8 cellular contexts compared by ENCODE assay signal in genomic region chr10:73543-74265, GRCh38. TPM values are rescaled to one million over a fixed set of nuclear protein-coding genes. Genes with fewer than 3 reads are reported as not detected.
DNase-seq lines count a peak whose midpoint lies in the region; ATAC-seq, FAIRE-seq and TF ChIP-seq lines count a peak whose summit lies in the region.
"Not testable (repeated sequence)": the region's sequence is repeated elsewhere in the genome, so short reads cannot be mapped to it uniquely, and the experiment has no call there.

No MANE protein-coding gene starts in this region.

- H3K27ac Mint-ChIP-seq in activated T-helper 17 cell treated with anti-CD3 and anti-CD28 coated beads, Interleukin-2, amount 50 U/mL, for 72 hours: not testable (repeated sequence)

- not testable (repeated sequence) for H3K36me3 Mint-ChIP-seq in activated T-helper 17 cell treated with anti-CD3 and anti-CD28 coated beads, Interleukin-2, amount 50 U/mL, for 72 hours (ENCODE audit: low read depth)

- in situ Hi-C loops in Caki2 (cut with HindIII; ENCODE audit: low pct_unique_long_range_greater_than_20kb, low sequenced_read_pairs); KBM-7 (cut with MboI; ENCODE audit: low pct_unique_long_range_greater_than_20kb, low sequenced_read_pairs); SK-MEL-5 (cut with HindIII; ENCODE audit: low pct_unique_long_range_greater_than_20kb, low sequenced_read_pairs): not testable (repeated sequence)

- H3K9me3 Mint-ChIP-seq in activated T-helper 17 cell treated with anti-CD3 and anti-CD28 coated beads, Interleukin-2, amount 50 U/mL, for 72 hours: not testable (repeated sequence)

- H3K4me3 ChIP-seq in endocrine pancreas (ENCODE audit: control insufficient read depth, insufficient read depth, low read length): not testable (repeated sequence)
- H3K4me3 ChIP-seq in kidney (ENCODE audit: low read length in 2 of 2): peak overlapping the region; percentile 34 to 53

- intact Hi-C loops in kidney (cut with DNase I); posterior vena cava (cut with DNase I): not testable (repeated sequence)

- TF ChIP-seq CTCF in kidney (IDR thresholded peaks at IDR 0.05; ENCODE audit: borderline replicate concordance, extremely low read depth, insufficient read depth): peak; percentile 51

- H3K27me3 ChIP-seq in endocrine pancreas (ENCODE audit: control insufficient read depth, insufficient read depth, low read length): not testable (repeated sequence)

- not testable (repeated sequence) for H3K9me3 ChIP-seq in endocrine pancreas (ENCODE audit: control insufficient read depth, low read length); kidney (ENCODE audit: control insufficient read depth in 1 of 2, low read length in 2 of 2)

- H3K27ac ChIP-seq in kidney (ENCODE audit: low read depth in 2 of 2, low read length in 2 of 2): not testable (repeated sequence)

- H3K4me1 Mint-ChIP-seq in activated T-helper 17 cell treated with anti-CD3 and anti-CD28 coated beads, Interleukin-2, amount 50 U/mL, for 72 hours: not testable (repeated sequence)

- not testable (repeated sequence) for FAIRE-seq in kidney (lab: Jason Lieb, UNC)

- not testable (repeated sequence) for H3K27me3 Mint-ChIP-seq in activated T-helper 17 cell treated with anti-CD3 and anti-CD28 coated beads, Interleukin-2, amount 50 U/mL, for 72 hours

- H3K36me3 ChIP-seq in endocrine pancreas (ENCODE audit: control insufficient read depth, insufficient read depth, low read length); kidney (ENCODE audit: control insufficient read depth in 1 of 2, insufficient read depth in 2 of 2, low read length in 2 of 2): not testable (repeated sequence)

- DNase-seq in Caki2 (ENCODE audit: low read depth): peak; percentile 68
- peak; percentile 73 for DNase-seq in KBM-7
- DNase-seq in SK-MEL-5 (ENCODE audit: low read depth, low spot score): peak; percentile 40
- peak; percentile 77 for DNase-seq in kidney
- DNase-seq in posterior vena cava (ENCODE audit: low spot score): peak; percentile 83
- DNase-seq in superior temporal gyrus (ENCODE audit: extremely low spot score): peak; percentile 28

- H3K4me3 Mint-ChIP-seq in activated T-helper 17 cell treated with anti-CD3 and anti-CD28 coated beads, Interleukin-2, amount 50 U/mL, for 72 hours: peak overlapping the region; percentile 75

- peak overlapping the region; percentile 4 for H3K9ac ChIP-seq in endocrine pancreas (ENCODE audit: control insufficient read depth, insufficient read depth, low read length)
- H3K9ac ChIP-seq in kidney (ENCODE audit: low read length in 2 of 2): not testable (repeated sequence)

- not testable (repeated sequence) for H3K4me1 ChIP-seq in endocrine pancreas (ENCODE audit: control insufficient read depth, insufficient read depth, low read length); kidney (ENCODE audit: control insufficient read depth in 1 of 2, insufficient read depth in 1 of 2, low read depth in 1 of 2, low read length in 2 of 2)

- ATAC-seq in activated T-helper 17 cell treated with anti-CD3 and anti-CD28 coated beads, Interleukin-2, amount 50 U/mL, for 72 hours (replicated peaks): peak; percentile 62

RNA-seq across cellular contexts. Expression of gene TUBB8, which starts 24.6 kb away (rescaled TPM):
- not detected in 2 replicates for total RNA-seq in Caki2 (2014; rRNA removed; shearing (Covaris generic); ENCODE audit: low replicate concordance)
- not detected in 2 replicates for total RNA-seq in SK-MEL-5 (2014; rRNA removed; shearing (Covaris generic))
- polyA plus RNA-seq in SK-MEL-5 (2015; cell fraction: cytosol; rRNA removed): not detected in 2 replicates
- 1.9 TPM in 1 of 2 replicates, not detected in the other for polyA plus RNA-seq in SK-MEL-5 (2015; cell fraction: nucleus; rRNA removed)
- not detected for total RNA-seq in activated T-helper 17 cell treated with anti-CD3 and anti-CD28 coated beads, Interleukin-2, amount 50 U/mL, for 72 hours
- total RNA-seq in kidney: not detected
- polyA plus RNA-seq in kidney (ENCODE audit: insufficient read depth, low read depth, low replicate concordance): not detected
- not detected for total RNA-seq in posterior vena cava

Comparison
In these comparisons a context has a peak if more than half of its experiments do, and no peak if none do; other contexts are left out.
1. DNase-seq: peak in every context shown above with its lines; median percentile 83 in posterior vena cava; 77 in kidney; 73 in KBM-7; 68 in Caki2; 40 in SK-MEL-5; 28 in superior temporal gyrus.